ENCODE assay signal across 19 cellular contexts in the genomic region with DNA sequence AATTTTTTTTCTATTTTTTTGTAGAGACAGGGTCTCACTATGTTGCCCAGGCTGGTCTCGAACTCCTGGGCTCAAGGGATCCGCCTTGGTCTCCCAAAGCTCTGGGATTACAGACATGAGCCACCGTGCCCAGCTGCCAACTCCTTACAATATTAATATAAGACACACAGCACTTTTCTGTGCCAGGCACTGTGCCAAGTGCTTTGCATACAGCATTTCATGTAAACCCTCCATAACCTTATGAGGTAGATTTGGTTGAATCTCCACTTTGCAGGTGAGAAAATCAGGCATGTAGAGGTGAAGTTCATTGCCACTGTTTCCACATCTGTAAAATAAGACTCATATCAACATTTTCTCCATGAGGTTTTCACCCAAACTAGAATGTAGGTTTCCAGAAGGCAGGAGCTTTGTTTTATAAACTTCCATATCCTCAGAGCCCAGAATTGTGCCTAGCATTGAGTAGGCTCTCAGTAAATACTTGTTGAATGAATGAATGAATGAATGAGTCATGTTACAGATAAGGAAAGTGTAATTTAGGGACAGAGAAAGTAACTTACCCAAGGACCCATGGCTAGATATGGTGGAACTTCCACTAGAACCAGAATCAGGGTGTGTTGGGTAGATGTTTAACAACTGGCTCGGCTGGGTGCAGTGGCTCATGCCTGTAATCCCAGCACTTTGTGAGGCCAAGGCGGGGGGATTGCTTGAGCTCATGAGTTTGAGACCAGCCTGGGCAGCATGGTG. TPM values are rescaled to one million over a fixed set of nuclear protein-coding genes. Genes with fewer than 3 reads are reported as not detected.
DNase-seq lines count a peak whose midpoint lies in the region; ATAC-seq, FAIRE-seq and TF ChIP-seq lines count a peak whose summit lies in the region.
"Had no signal": no experiment of that assay in that cellular context is flagged by ENCODE, and none has a peak within 500 bp of the region (broad histone marks: within the 10 kb centered on the region; RNA-seq: fewer than 3 reads in every experiment).

No MANE protein-coding gene starts in this region.

- TF ChIP-seq EP300 in HepG2 (IDR thresholded peaks at IDR 0.05; ENCODE audit: low read depth in 2 of 2, low read length in 2 of 2) (no peak), HepG2 (CRISPR knock-in tag; IDR thresholded peaks at IDR 0.05; ENCODE audit: borderline replicate concordance) (no peak), K562 (IDR thresholded peaks at IDR 0.05; ENCODE audit: low read length) (no peak)

- peaks cover 34% of the 10 kb centered on the region for H3K4me1 ChIP-seq in HepG2 (ENCODE audit: insufficient read depth, low read length)
- H3K4me1 ChIP-seq in right lobe of liver = peaks cover 0 to 18% (median 4%) of the 10 kb centered on the region in 4 donors
- peaks cover 2 to 4% of the 10 kb centered on the region in 2 experiments; a peak in 1 of 5 replicates for H3K4me1 ChIP-seq in K562 (replicated peaks in 1 of 2; ENCODE audit: control insufficient read depth in 2 of 2, insufficient read depth in 2 of 2, low read length in 2 of 2)

- no peak overlapping the region for H3K9ac ChIP-seq in HepG2 (ENCODE audit: insufficient read depth, low read depth, low read length)
- no peak overlapping the region for H3K9ac ChIP-seq in K562 (ENCODE audit: insufficient read depth in 1 of 2, low read depth in 2 of 2, low read length in 2 of 2)

- 48% methylated on average over 5 of the region's 5 CpGs for WGBS in HepG2 (ENCODE audit: low lambda C conversion rate)
- 74% methylated on average over 3 of the region's 5 CpGs for WGBS in right lobe of liver (ENCODE audit: insufficient coverage, low coverage, low lambda C conversion rate, missing lambda C conversion rate)
- 5% methylated on average over 5 of the region's 5 CpGs for WGBS in K562 (ENCODE audit: insufficient coverage, low coverage, missing lambda C conversion rate)

- POLR2A ChIA-PET in HepG2 (lab: Yijun Ruan, JAX) (no interaction called here), K562 (lab: Yijun Ruan, JAX) (interaction anchor here (0.6 to 1.2 kb wide), 2 partner anchors 15 to 36 kb away, joined by 3 read pairs; no protein-coding TSS in a partner anchor)

- no peak for FAIRE-seq in HepG2 (lab: Jason Lieb, UNC)
- FAIRE-seq in K562 (lab: Jason Lieb, UNC) = no peak
- FAIRE-seq: A549, D721Med, GM12878, H1 had no signal

- H3K9me3 ChIP-seq in HepG2 (ENCODE audit: low read length) (no peaks in the 10 kb centered on the region), right lobe of liver (no peaks in the 10 kb centered on the region), K562 (replicated peaks; ENCODE audit: control insufficient read depth, insufficient read depth, low read depth, low read length) (no peaks in the 10 kb centered on the region)
- H3K9me3 ChIP-seq: Caco-2, HAP-1 had no signal

- H3K36me3 ChIP-seq in HepG2 (replicated peaks in 1 of 2; ENCODE audit: control insufficient read depth in 1 of 2, insufficient read depth in 2 of 2, low read length in 2 of 2) (no peaks in the 10 kb centered on the region), right lobe of liver (no peaks in the 10 kb centered on the region), K562 (ENCODE audit: control insufficient read depth, insufficient read depth, low read length) (no peaks in the 10 kb centered on the region)
- H3K36me3 ChIP-seq: HAP-1 had no signal

- H3K27ac ChIP-seq in HepG2 (ENCODE audit: extremely low read length, insufficient read depth, low read length) = no peak overlapping the region
- no peak overlapping the region for H3K27ac ChIP-seq in right lobe of liver
- no peak overlapping the region for H3K27ac ChIP-seq in K562 (ENCODE audit: extremely low read depth, low read depth, low read length)
- H3K27ac ChIP-seq: 22Rv1, A549, C4-2B had no signal

- H3K4me3 ChIP-seq in HepG2 (replicated peaks in 1 of 3; ENCODE audit: insufficient read depth in 1 of 3, low read depth in 2 of 3, low read length in 3 of 3) (no peak overlapping the region), right lobe of liver (no peak overlapping the region), K562 (no peak overlapping the region)
- H3K4me3 ChIP-seq: A549, GM12878, HAP-1 had no signal

- H4K20me1 ChIP-seq in HepG2 (ENCODE audit: insufficient read depth, low read length) (no peaks in the 10 kb centered on the region), K562 (replicated peaks; ENCODE audit: control insufficient read depth, insufficient read depth, low read length) (no peaks in the 10 kb centered on the region)

- TF ChIP-seq POLR2A in HepG2 (IDR thresholded peaks at IDR 0.05; ENCODE audit: insufficient read depth in 1 of 2, low read depth in 2 of 2, low read length in 2 of 2) (no peak), right lobe of liver (IDR thresholded peaks at IDR 0.05) (no peak), K562 (conservative IDR thresholded peaks at IDR 0.05) (no peak)

- no TSS peak for BruUV-seq in HepG2 (replicated peaks; lab: Mats Ljungman, UMichigan)
- no TSS peak for BruUV-seq in K562 (replicated peaks; lab: Mats Ljungman, UMichigan)

- H3K4me2 ChIP-seq in HepG2 (ENCODE audit: low read depth, low read length) = no peak overlapping the region
- H3K4me2 ChIP-seq in K562 (ENCODE audit: insufficient read depth, low read length) = no peak overlapping the region
- H3K4me2 ChIP-seq: A549 had no signal

- TF ChIP-seq CTCF in HepG2 (CRISPR knock-in tag; IDR thresholded peaks at IDR 0.05) (no peak), right lobe of liver (IDR thresholded peaks at IDR 0.05) (no peak), K562 (IDR thresholded peaks at IDR 0.05 in 2 of 3, conservative IDR thresholded peaks at IDR 0.05 in 1 of 3; ENCODE audit: insufficient read depth in 2 of 3, low read depth in 1 of 3, low read length in 3 of 3) (no peak)

- no peaks in the 10 kb centered on the region for H3K9me1 ChIP-seq in K562 (ENCODE audit: control insufficient read depth, insufficient read depth, low read length)

- CTCF ChIA-PET in HepG2 (lab: Yijun Ruan, JAX; ENCODE audit: low intra/inter-chr PET ratio, low total read pairs) = no interaction called here
- CTCF ChIA-PET in K562 (lab: Yijun Ruan, JAX; ENCODE audit: low intra/inter-chr PET ratio) = interaction anchor here (0.6 kb wide), 1 partner anchor 14 kb away, joined by 5 read pairs; no protein-coding TSS in a partner anchor

- intact Hi-C loops in HepG2 (cut with micrococcal nuclease; ENCODE audit: unreplicated experiment) (no loop called here), right lobe of liver (cut with DNase I) (no loop called here), K562 (cut with micrococcal nuclease) (no loop called here)

- in situ Hi-C loops in HepG2 (cut with HindIII; ENCODE audit: extremely low pct_ligation_motif_present, low pct_unique_long_range_greater_than_20kb) = no loop called here
- in situ Hi-C loops in K562 (cut with MboI) = no loop called here
- in situ Hi-C loops in G401 (cut with HindIII; ENCODE audit: low sequenced_read_pairs) = no loop called here

- DNase-seq in DMS 273 (lab: John Stamatoyannopoulos, UW; ENCODE audit: unreplicated experiment) (peak; percentile 26), DMS 273 treated with DMSO at 0.1 percent for 48 hours (lab: John Stamatoyannopoulos, UW) (no peak), HepG2 (ENCODE audit: low spot score) (no peak), right lobe of liver (no peak), K562 (ENCODE audit: extremely low read depth in 1 of 4, low spot score in 3 of 4) (no peak), G401 (ENCODE audit: low spot score) (no peak), activated gamma-delta T cell (lab: John Stamatoyannopoulos, UW) (no peak), H4 (ENCODE audit: low spot score) (no peak)
- DNase-seq: AML-193; Caco-2; CD4-positive, alpha-beta T cell; DMS79 treated with DMSO at 0.1 percent for 48 hours had no signal

- peaks cover 19% of the 10 kb centered on the region for H3K79me2 ChIP-seq in HepG2 (ENCODE audit: insufficient read depth, low read length)
- H3K79me2 ChIP-seq in K562 (ENCODE audit: control insufficient read depth, insufficient read depth, low read length) = peaks cover 18% of the 10 kb centered on the region

- no peak overlapping the region for H2AFZ ChIP-seq in HepG2 (ENCODE audit: low read length)
- H2AFZ ChIP-seq in K562 (ENCODE audit: low read depth, low read length) = no peak overlapping the region

- no peak for TF ChIP-seq RAD21 in HepG2 (CRISPR knock-in tag; IDR thresholded peaks at IDR 0.05)
- no peak for TF ChIP-seq RAD21 in K562 (CRISPR knock-in tag; conservative IDR thresholded peaks at IDR 0.05 in 1 of 2, IDR thresholded peaks at IDR 0.05 in 1 of 2)

- ATAC-seq in HepG2 = no peak
- ATAC-seq in right lobe of liver = no peak
- ATAC-seq in K562 = no peak
- ATAC-seq: A549, GM12878 had no signal

- H3K27me3 ChIP-seq in HepG2 (ENCODE audit: control insufficient read depth in 1 of 2, insufficient read depth in 2 of 2, low read length in 2 of 2) (peaks cover 0 to 4% of the 10 kb centered on the region in 2 experiments; a peak in 1 of 5 replicates), right lobe of liver (no peaks in the 10 kb centered on the region), K562 (ENCODE audit: control insufficient read depth in 2 of 2, insufficient read depth in 2 of 2, low read length in 2 of 2) (peaks cover 0 to 8% of the 10 kb centered on the region in 2 experiments; a peak in 3 of 5 replicates)

RNA-seq across cellular contexts. Expression of a gene that starts 3.0 kb away (rescaled TPM):
- total RNA-seq in HepG2 (2016; rRNA removed; fragmentation: Illumina TruSeq; extraction: Trizol) = 94.6 and 136 TPM in 2 replicates
- total RNA-seq in HepG2 (2016; cell fraction: cytosol; rRNA removed; fragmentation: Illumina TruSeq; extraction: Trizol; ENCODE audit: low read depth) = 43.5 and 49.5 TPM in 2 replicates
- 97.0 and 143 TPM in 2 replicates for total RNA-seq in HepG2 (2016; cell fraction: insoluble cytoplasmic fraction; rRNA removed; fragmentation: Illumina TruSeq; extraction: Trizol)
- total RNA-seq in HepG2 (2016; cell fraction: membrane; rRNA removed; fragmentation: Illumina TruSeq; extraction: Trizol) = 53.6 and 54.9 TPM in 2 replicates
- 47.8 and 48.8 TPM in 2 replicates for total RNA-seq in HepG2 (2016; cell fraction: nucleus; rRNA removed; fragmentation: Illumina TruSeq; extraction: Trizol)
- 47.0 and 49.3 TPM in 2 replicates for polyA plus RNA-seq in HepG2 (2011; rRNA removed)
- 37.8 and 38.1 TPM in 2 replicates for polyA plus RNA-seq in HepG2 (2011; cell fraction: cytosol; rRNA removed)
- polyA plus RNA-seq in HepG2 (2011; cell fraction: nucleus; rRNA removed) = 17.2 and 18.0 TPM in 2 replicates
- 83.2 and 94.2 TPM in 2 replicates for polyA plus RNA-seq in HepG2 (2012)
- 53.4 and 54.1 TPM in 2 replicates for polyA plus RNA-seq in HepG2 (2016; cell fraction: cytosol; fragmentation: Illumina TruSeq; extraction: Trizol; ENCODE audit: low read depth)
- polyA plus RNA-seq in HepG2 (2016; cell fraction: insoluble cytoplasmic fraction; fragmentation: Illumina TruSeq; extraction: Trizol; ENCODE audit: low read depth) = 156 and 162 TPM in 2 replicates
- 50.8 and 57.2 TPM in 2 replicates for polyA plus RNA-seq in HepG2 (2016; cell fraction: membrane; fragmentation: Illumina TruSeq; extraction: Trizol; ENCODE audit: low read depth)
- polyA plus RNA-seq in HepG2 (2016; cell fraction: nucleus; fragmentation: Illumina TruSeq; extraction: Trizol; ENCODE audit: insufficient read depth, low read depth) = 68.0 and 75.7 TPM in 2 replicates
- 33.6 and 37.6 TPM in 2 replicates for polyA minus RNA-seq in HepG2 (2011; rRNA and poly(A)+ RNA removed; ENCODE audit: low replicate concordance)
- 27.5 and 33.1 TPM in 2 replicates for polyA minus RNA-seq in HepG2 (2011; cell fraction: cytosol; rRNA and poly(A)+ RNA removed)
- polyA minus RNA-seq in HepG2 (2011; cell fraction: nucleus; rRNA and poly(A)+ RNA removed) = 33.5 and 36.7 TPM in 2 replicates
- total RNA-seq in right lobe of liver = 10 to 100 TPM; 16.3 to 41.8 (median 28.8) TPM
- 16.7 and 18.9 TPM in 2 replicates for total RNA-seq in K562 (2011; cell fraction: chromatin; rRNA removed; ENCODE audit: low replicate concordance)
- total RNA-seq in K562 (2011; cell fraction: nucleolus; rRNA removed) = 11.3 and 14.2 TPM in 2 replicates
- total RNA-seq in K562 (2011; cell fraction: nucleoplasm; rRNA removed) = 13.0 and 15.7 TPM in 2 replicates
- total RNA-seq in K562 (2014; rRNA removed) = 32.4 and 35.4 TPM in 2 replicates
- total RNA-seq in K562 (2014; rRNA removed; fragmentation: Illumina TruSeq; extraction: Trizol) = 39.5 TPM in 2 replicates
- total RNA-seq in K562 (2015; rRNA removed; fragmentation: Illumina TruSeq; extraction: Trizol) = 39.9 and 47.1 TPM in 2 replicates
- 48.6 and 55.1 TPM in 2 replicates for total RNA-seq in K562 (2021)
- 27.6 and 33.9 TPM in 2 replicates for polyA plus RNA-seq in K562 (2011; rRNA removed)
- polyA plus RNA-seq in K562 (2011; cell fraction: cytosol; rRNA removed) = 21.9 and 24.6 TPM in 2 replicates
- 16.0 and 18.0 TPM in 2 replicates for polyA plus RNA-seq in K562 (2011; cell fraction: nucleus; rRNA removed)
- polyA plus RNA-seq in K562 (2012) = 44.1 and 57.9 TPM in 2 replicates
- polyA plus RNA-seq in K562 (2014; fragmentation: Illumina TruSeq; extraction: Trizol) = 44.2 and 51.7 TPM in 2 replicates
- 10 to 100 TPM; 43.6 to 85.6 TPM for polyA plus RNA-seq in K562 (2014; fragmentation: Nextera tagmentation; extraction: Ambion mirVana)
- polyA plus RNA-seq in K562 (2014; rRNA removed) = 48.0 and 52.1 TPM in 2 replicates
- polyA minus RNA-seq in K562 (2011; rRNA and poly(A)+ RNA removed) = 36.7 and 41.5 TPM in 2 replicates
- polyA minus RNA-seq in K562 (2011; cell fraction: cytosol; rRNA and poly(A)+ RNA removed) = 21.9 and 23.6 TPM in 2 replicates
- polyA minus RNA-seq in K562 (2011; cell fraction: nucleus; rRNA and poly(A)+ RNA removed) = 12.4 and 19.3 TPM in 2 replicates
- 81.2 and 119 TPM in 2 replicates for total RNA-seq in G401 (2014; rRNA removed; shearing (Covaris generic))
- total RNA-seq in H4 (2014; rRNA removed; shearing (Covaris generic)) = 31.2 and 39.8 TPM in 2 replicates
